In genomic region chr9:107815782-107816181, GRCh38 we compare ENCODE assay signal across 31 cellular contexts.
"Had no signal": no experiment of that assay in that cellular context is flagged by ENCODE, and none has a peak within 500 bp of the region (broad histone marks: within the 10 kb centered on the region; RNA-seq: fewer than 3 reads in every experiment).

No MANE protein-coding gene starts in this region.

- DNase-seq: hippocampal formation; immature natural killer cell; kidney; left colon; left lung; lower lobe of right lung; mammary epithelial cell; mesenchymal stem cell; naive thymus-derived CD8-positive, alpha-beta T cell; nucleus accumbens; pancreas; posterior cingulate gyrus; retina; right cardiac atrium; stimulated activated CD4-positive, alpha-beta T cell treated with anti-CD3 and anti-CD28 coated beads, Interleukin-12 subunit alpha, Interleukin-12 subunit beta, amount 100 ng/mL, for 4 hours; stimulated activated CD4-positive, alpha-beta T cell treated with anti-CD3 and anti-CD28 coated beads, Interleukin-15, amount 100 ng/mL, for 24 hours; stimulated activated CD4-positive, alpha-beta T cell treated with anti-CD3 and anti-CD28 coated beads, Interleukin-2, amount 100 ng/mL, for 24 hours; stimulated activated CD4-positive, alpha-beta T cell treated with anti-CD3 and anti-CD28 coated beads, Interleukin-4, amount 100 ng/mL, for 1 hour; stimulated activated naive B cell treated with anti-CD40 and anti-IgM and Interleukin-4, amounts not matched to agents 10 μg/mL and 1 μg/mL and 100 μg/mL, for 72 hours; stimulated activated naive CD8-positive, alpha-beta T cell treated with anti-CD3 and anti-CD28 coated beads, Interleukin-15, Interleukin-2, amounts not matched to agents 100 U/mL and 50 U/mL, for 24 hours; stomach; testis; thyroid gland; uterus had no signal

- H3K9me3 ChIP-seq: left lung, lower lobe of right lung, pancreas, prostate gland, stomach, testis, thyroid gland, uterus had no signal

- H3K4me1 ChIP-seq: left lung, prostate gland, uterus had no signal

- H3K36me3 Mint-ChIP-seq: immature natural killer cell; mesothelial cell of epicardium; naive thymus-derived CD8-positive, alpha-beta T cell; stimulated activated naive B cell treated with anti-CD40 and anti-IgM and Interleukin-4, amounts not matched to agents 10 μg/mL and 1 μg/mL and 100 μg/mL, for 72 hours; type B pancreatic cell had no signal

- H3K9me3 Mint-ChIP-seq: mesothelial cell of epicardium, nephron, neural crest cell, type B pancreatic cell had no signal

- H3K27me3 ChIP-seq: stomach, testis, thyroid gland, uterus had no signal

- H3K4me3 Mint-ChIP-seq: immature natural killer cell; mesothelial cell of epicardium; naive thymus-derived CD8-positive, alpha-beta T cell; nephron; neural crest cell; stimulated activated naive B cell treated with anti-CD40 and anti-IgM and Interleukin-4, amounts not matched to agents 10 μg/mL and 1 μg/mL and 100 μg/mL, for 72 hours; type B pancreatic cell had no signal

- H3K4me3 ChIP-seq: left lung, lower lobe of right lung, pancreas, prostate gland, skin epidermis, stomach, testis, thyroid gland, uterus had no signal

- H3K4me1 Mint-ChIP-seq: immature natural killer cell; mesothelial cell of epicardium; naive thymus-derived CD8-positive, alpha-beta T cell; stimulated activated naive B cell treated with anti-CD40 and anti-IgM and Interleukin-4, amounts not matched to agents 10 μg/mL and 1 μg/mL and 100 μg/mL, for 72 hours had no signal

- H3K36me3 ChIP-seq: left lung, lower lobe of right lung, pancreas, prostate gland, stomach, thyroid gland, uterus had no signal

- H3K27ac Mint-ChIP-seq: immature natural killer cell; mesothelial cell of epicardium; naive thymus-derived CD8-positive, alpha-beta T cell; nephron; stimulated activated naive B cell treated with anti-CD40 and anti-IgM and Interleukin-4, amounts not matched to agents 10 μg/mL and 1 μg/mL and 100 μg/mL, for 72 hours; type B pancreatic cell had no signal

- H3K27ac ChIP-seq: left lung, lower lobe of right lung, pancreas, prostate gland, skin epidermis, testis, thyroid gland, uterus had no signal

- H3K27me3 Mint-ChIP-seq: stimulated activated naive B cell treated with anti-CD40 and anti-IgM and Interleukin-4, amounts not matched to agents 10 μg/mL and 1 μg/mL and 100 μg/mL, for 72 hours had no signal

- ATAC-seq: left lung; lower lobe of right lung; naive thymus-derived CD8-positive, alpha-beta T cell; sciatic nerve; stimulated activated naive B cell treated with anti-CD40 and anti-IgM and Interleukin-4, amounts not matched to agents 10 μg/mL and 1 μg/mL and 100 μg/mL, for 72 hours; stimulated activated naive CD8-positive, alpha-beta T cell treated with anti-CD3 and anti-CD28 coated beads, Interleukin-15, Interleukin-2, amounts not matched to agents 100 U/mL and 50 U/mL, for 24 hours had no signal
